20 cellular contexts compared by ENCODE assay signal in genomic region chr2:151525872-151526271, GRCh38.
"Had no signal": no experiment of that assay in that cellular context is flagged by ENCODE, and none has a peak within 500 bp of the region (broad histone marks: within the 10 kb centered on the region; RNA-seq: fewer than 3 reads in every experiment).

No MANE protein-coding gene starts in this region.

- H3K27me3 ChIP-seq: body of pancreas, foreskin keratinocyte, heart left ventricle, neutrophil, upper lobe of left lung had no signal

- ATAC-seq: activated CD8-positive, alpha-beta T cell treated with anti-CD3 and anti-CD28 coated beads, Interleukin-2, amount 10 ng/mL, durations not matched to agents 7 days and 5 days; activated naive CD4-positive, alpha-beta T cell treated with anti-CD3 and anti-CD28 coated beads, Interleukin-2, amount 50 U/mL, for 72 hours; body of pancreas; foreskin keratinocyte had no signal

- H3K36me3 Mint-ChIP-seq: natural killer cell, WTC11 had no signal

- H3K4me1 Mint-ChIP-seq: natural killer cell had no signal

- H3K27ac Mint-ChIP-seq: activated CD8-positive, alpha-beta T cell treated with anti-CD3 and anti-CD28 coated beads, Interleukin-2, amount 10 ng/mL, durations not matched to agents 7 days and 5 days; activated naive CD4-positive, alpha-beta T cell treated with anti-CD3 and anti-CD28 coated beads, Interleukin-2, amount 50 U/mL, for 72 hours; natural killer cell; WTC11 had no signal

- H3K4me3 Mint-ChIP-seq: activated CD8-positive, alpha-beta T cell treated with anti-CD3 and anti-CD28 coated beads, Interleukin-2, amount 10 ng/mL, durations not matched to agents 7 days and 5 days; natural killer cell; WTC11 had no signal

- H3K4me1 ChIP-seq: body of pancreas, foreskin keratinocyte, heart left ventricle, parathyroid adenoma, upper lobe of left lung had no signal

- H3K36me3 ChIP-seq: heart left ventricle, neutrophil, upper lobe of left lung had no signal

- H3K4me3 ChIP-seq: body of pancreas, coronary artery, heart left ventricle, upper lobe of left lung had no signal

- H3K27ac ChIP-seq: body of pancreas, coronary artery, foreskin keratinocyte, heart left ventricle, neutrophil, parathyroid adenoma, upper lobe of left lung had no signal

- DNase-seq: activated CD4-positive, alpha-beta T cell treated with anti-CD3 and anti-CD28 coated beads for 48 hours; activated CD8-positive, alpha-beta memory T cell treated with anti-CD3 and anti-CD28 coated beads, Interleukin-2, amount 50 U/mL, for 4 hours; activated CD8-positive, alpha-beta T cell treated with anti-CD3 and anti-CD28 coated beads, Interleukin-2, amount 10 ng/mL, durations not matched to agents 7 days and 5 days; activated effector memory CD4-positive, alpha-beta T cell treated with anti-CD3 and anti-CD28 coated beads, Interleukin-2, amount 50 U/mL, for 16 hours; activated T-cell treated with anti-CD3 and anti-CD28 coated beads, Interleukin-2, amount 50 U/mL, for 48 hours; amygdala; body of pancreas; central memory CD4-positive, alpha-beta T cell; foreskin keratinocyte; heart left ventricle; mammary epithelial cell; natural killer cell; retina; stimulated activated naive CD4-positive, alpha-beta T cell treated with Interleukin-2 at 50 U/mL for 16 hours had no signal

- H3K9me3 ChIP-seq: body of pancreas, heart left ventricle, neutrophil, upper lobe of left lung had no signal
